Comparison of ENCODE assay signal across 20 cellular contexts in the genomic region with DNA sequence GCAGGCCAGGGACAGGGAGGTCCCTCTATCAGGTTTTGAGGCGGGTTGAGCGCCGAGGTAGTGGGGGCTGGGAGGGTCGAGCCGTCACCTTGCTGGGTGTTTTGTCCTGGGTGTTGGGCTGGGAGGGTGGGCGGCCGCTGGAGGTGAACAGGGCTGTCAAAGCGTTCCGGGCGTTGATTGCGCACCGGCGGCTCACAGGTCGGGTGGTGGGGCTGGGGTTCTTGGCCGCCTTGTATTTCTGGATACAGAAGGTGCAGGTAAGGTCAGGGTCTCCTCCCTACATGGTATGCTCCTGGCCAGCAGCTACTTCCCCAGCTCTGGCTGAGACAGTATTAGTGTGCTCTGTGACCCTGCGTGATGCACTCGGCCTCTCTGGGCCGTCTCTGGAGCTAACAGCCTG. TPM values are rescaled to one million over a fixed set of nuclear protein-coding genes. Genes with fewer than 3 reads are reported as not detected.
"Had no signal": no experiment of that assay in that cellular context is flagged by ENCODE, and none has a peak within 500 bp of the region (broad histone marks: within the 10 kb centered on the region; RNA-seq: fewer than 3 reads in every experiment).

No MANE protein-coding gene starts in this region.

- H3K9ac ChIP-seq: parathyroid adenoma had no signal

- FAIRE-seq: colon, endometrium, TTC549 had no signal

- H3K4me3 ChIP-seq: hepatocyte, left ventricle myocardium inferior, mucosa of descending colon, stomach, thoracic aorta had no signal

- H3K27ac ChIP-seq: hepatocyte, left ventricle myocardium inferior, parathyroid adenoma, stomach, thoracic aorta had no signal

- H3K27me3 Mint-ChIP-seq: memory B cell; naive thymus-derived CD4-positive, alpha-beta T cell had no signal

- H3K4me1 ChIP-seq: parathyroid adenoma had no signal

- H3K9me3 Mint-ChIP-seq: activated naive CD4-positive, alpha-beta T cell treated with anti-CD3 and anti-CD28 coated beads, Interleukin-2, amount 50 U/mL, for 72 hours; activated T-cell treated with anti-CD3 and anti-CD28 coated beads, Interleukin-2, amount 50 U/mL, for 72 hours; memory B cell; naive thymus-derived CD4-positive, alpha-beta T cell; WTC11 had no signal

- H3K27ac Mint-ChIP-seq: activated naive CD4-positive, alpha-beta T cell treated with anti-CD3 and anti-CD28 coated beads, Interleukin-2, amount 50 U/mL, for 72 hours; activated T-cell treated with anti-CD3 and anti-CD28 coated beads, Interleukin-2, amount 50 U/mL, for 72 hours; memory B cell; WTC11 had no signal

- H3K4me3 Mint-ChIP-seq: activated T-cell treated with anti-CD3 and anti-CD28 coated beads, Interleukin-2, amount 50 U/mL, for 72 hours; memory B cell; naive thymus-derived CD4-positive, alpha-beta T cell; WTC11 had no signal

- H3K27me3 ChIP-seq: hepatocyte, stomach had no signal

- H3K9me3 ChIP-seq: left ventricle myocardium inferior, mucosa of descending colon, stomach, thoracic aorta had no signal

- DNase-seq: activated CD4-positive, alpha-beta T cell treated with anti-CD3 and anti-CD28 coated beads for 4 hours; activated CD8-positive, alpha-beta memory T cell treated with anti-CD3 and anti-CD28 coated beads, Interleukin-2, amount 50 U/mL, for 48 hours; activated gamma-delta T cell; activated T-cell treated with anti-CD3 and anti-CD28 coated beads, Interleukin-2, amount 50 U/mL, for 72 hours; left ventricle myocardium inferior; mucosa of descending colon; naive thymus-derived CD4-positive, alpha-beta T cell; stimulated activated CD4-positive, alpha-beta T cell treated with anti-CD3 and anti-CD28 coated beads, Interleukin-1b, Interleukin-23, amount 100 ng/mL, for 48 hours; stomach; SW 1271 had no signal

RNA-seq across cellular contexts. Expression of a gene that starts 16.9 kb away (rescaled TPM):
- total RNA-seq: activated naive CD4-positive, alpha-beta T cell treated with anti-CD3 and anti-CD28 coated beads, Interleukin-2, amount 50 U/mL, for 72 hours; activated T-cell treated with anti-CD3 and anti-CD28 coated beads, Interleukin-2, amount 50 U/mL, for 72 hours; left ventricle myocardium inferior; naive thymus-derived CD4-positive, alpha-beta T cell; T-helper 2 cell treated with Interferon-gamma antibody and Interleukin-4, amounts not matched to agents 100 ng/mL and 5 ng/mL, for 36 hours; thoracic aorta had no signal
- polyA plus RNA-seq: naive thymus-derived CD4-positive, alpha-beta T cell had no signal
